30 cellular contexts compared by ENCODE assay signal in the genomic region with DNA sequence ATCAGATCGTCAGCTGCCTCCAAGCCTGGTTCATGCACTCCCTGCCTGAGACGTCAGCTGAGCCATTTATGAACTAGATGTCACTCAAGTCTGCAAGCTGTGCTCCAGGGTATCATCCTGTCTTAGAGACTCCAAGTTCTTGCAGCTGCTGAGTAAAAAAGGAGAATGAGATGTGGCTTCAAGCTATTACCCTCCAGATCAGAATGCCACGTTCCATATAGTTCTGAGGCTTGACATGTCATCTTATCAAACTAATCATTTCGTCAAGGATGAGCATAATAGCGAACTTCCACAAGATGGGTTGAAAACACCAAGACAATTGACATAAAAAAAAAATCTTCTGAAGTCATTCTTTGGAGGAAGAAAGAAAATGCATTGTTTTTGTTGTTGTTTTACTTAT.
"Had no signal": no experiment of that assay in that cellular context is flagged by ENCODE, and none has a peak within 500 bp of the region (broad histone marks: within the 10 kb centered on the region; RNA-seq: fewer than 3 reads in every experiment).

No MANE protein-coding gene starts in this region.

- H3K27ac ChIP-seq: brain microvascular endothelial cell, foreskin keratinocyte, heart left ventricle, ovary, right lobe of liver, skin epidermis, uterus, VCaP had no signal

- H3K4me3 Mint-ChIP-seq: activated naive CD8-positive, alpha-beta T cell; activated T-cell treated with anti-CD3 and anti-CD28 coated beads, Interleukin-2, amount 50 U/mL, for 72 hours; effector memory CD8-positive, alpha-beta T cell; immature natural killer cell; naive B cell; nephron progenitor cell; stimulated activated memory B cell treated with anti-CD40 and anti-IgM and Interleukin-4, amounts not matched to agents 10 μg/mL and 1 μg/mL and 100 μg/mL, for 72 hours; stimulated activated naive CD8-positive, alpha-beta T cell treated with anti-CD3 and anti-CD28 coated beads, Interleukin-15, amount 100 ng/mL, for 72 hours; T-helper 2 cell treated with Interferon-gamma antibody and Interleukin-4, amounts not matched to agents 5 μg/mL and 100 μg/mL, for 36 hours; type B pancreatic cell had no signal

- H3K4me1 Mint-ChIP-seq: immature natural killer cell; naive B cell; nephron progenitor cell; stimulated activated memory B cell treated with anti-CD40 and anti-IgM and Interleukin-4, amounts not matched to agents 10 μg/mL and 1 μg/mL and 100 μg/mL, for 72 hours; stimulated activated naive CD8-positive, alpha-beta T cell treated with anti-CD3 and anti-CD28 coated beads, Interleukin-15, amount 100 ng/mL, for 72 hours had no signal

- H3K9me3 Mint-ChIP-seq: activated T-cell treated with anti-CD3 and anti-CD28 coated beads, Interleukin-2, amount 50 U/mL, for 72 hours; naive B cell; nephron progenitor cell; stimulated activated memory B cell treated with anti-CD40 and anti-IgM and Interleukin-4, amounts not matched to agents 10 μg/mL and 1 μg/mL and 100 μg/mL, for 72 hours; T-helper 2 cell treated with Interferon-gamma antibody and Interleukin-4, amounts not matched to agents 5 μg/mL and 100 μg/mL, for 36 hours; type B pancreatic cell had no signal

- H3K36me3 Mint-ChIP-seq: activated naive CD8-positive, alpha-beta T cell; immature natural killer cell; naive B cell; stimulated activated memory B cell treated with anti-CD40 and anti-IgM and Interleukin-4, amounts not matched to agents 10 μg/mL and 1 μg/mL and 100 μg/mL, for 72 hours; type B pancreatic cell had no signal

- H3K27me3 ChIP-seq: brain microvascular endothelial cell, foreskin keratinocyte, heart left ventricle, ovary, right lobe of liver, uterus had no signal

- H3K9me3 ChIP-seq: heart left ventricle, ovary, right lobe of liver, uterus had no signal

- H3K27me3 Mint-ChIP-seq: activated naive CD8-positive, alpha-beta T cell; effector memory CD8-positive, alpha-beta T cell; naive B cell; progenitor cell of endocrine pancreas; stimulated activated memory B cell treated with anti-CD40 and anti-IgM and Interleukin-4, amounts not matched to agents 10 μg/mL and 1 μg/mL and 100 μg/mL, for 72 hours; stimulated activated naive CD8-positive, alpha-beta T cell treated with anti-CD3 and anti-CD28 coated beads, Interleukin-15, amount 100 ng/mL, for 72 hours had no signal

- H3K27ac Mint-ChIP-seq: activated naive CD8-positive, alpha-beta T cell; activated T-cell treated with anti-CD3 and anti-CD28 coated beads, Interleukin-2, amount 50 U/mL, for 72 hours; effector memory CD8-positive, alpha-beta T cell; immature natural killer cell; naive B cell; nephron progenitor cell; progenitor cell of endocrine pancreas; stimulated activated memory B cell treated with anti-CD40 and anti-IgM and Interleukin-4, amounts not matched to agents 10 μg/mL and 1 μg/mL and 100 μg/mL, for 72 hours; stimulated activated naive CD8-positive, alpha-beta T cell treated with anti-CD3 and anti-CD28 coated beads, Interleukin-15, amount 100 ng/mL, for 72 hours; T-helper 2 cell treated with Interferon-gamma antibody and Interleukin-4, amounts not matched to agents 5 μg/mL and 100 μg/mL, for 36 hours; type B pancreatic cell had no signal

- H3K36me3 ChIP-seq: brain microvascular endothelial cell, heart left ventricle, ovary, right lobe of liver, uterus had no signal

- H3K4me3 ChIP-seq: heart left ventricle, ovary, right lobe of liver, skin epidermis, uterus had no signal

- DNase-seq: activated CD4-positive, alpha-beta T cell treated with anti-CD3 and anti-CD28 coated beads for 4 hours; activated CD4-positive, alpha-beta T cell treated with anti-CD3 and anti-CD28 coated beads, Interleukin-2, amount 50 U/mL, for 4 hours; activated naive CD4-positive, alpha-beta T cell treated with Interleukin-2 at 50 U/mL for 16 hours; activated T-cell treated with anti-CD3 and anti-CD28 coated beads for 4 hours; activated T-cell treated with anti-CD3 and anti-CD28 coated beads, Interleukin-2, amount 50 U/mL, for 72 hours; brain microvascular endothelial cell; cortex of kidney; effector memory CD8-positive, alpha-beta T cell; foreskin keratinocyte; heart left ventricle; immature natural killer cell; kidney; left colon; mammary epithelial cell; naive B cell; nephron progenitor cell; ovary; right lobe of liver; stimulated activated CD4-positive, alpha-beta T cell treated with anti-CD3 and anti-CD28 coated beads, Interleukin-12 subunit alpha, Interleukin-12 subunit beta, amount 100 ng/mL, for 4 hours; stimulated activated CD4-positive, alpha-beta T cell treated with anti-CD3 and anti-CD28 coated beads, Interleukin-4, amount 100 ng/mL, for 24 hours; stimulated activated CD8-positive, alpha-beta memory T cell treated with anti-CD3 and anti-CD28 coated beads, Interleukin-4, amount 100 ng/mL, for 48 hours; stimulated activated naive CD8-positive, alpha-beta T cell treated with anti-CD3 and anti-CD28 coated beads, Interleukin-15, amount 100 ng/mL, for 72 hours; uterus had no signal

- H3K4me1 ChIP-seq: foreskin keratinocyte, heart left ventricle, right lobe of liver, uterus had no signal
